Comparison of ENCODE assay signal across 19 cellular contexts in the genomic region with DNA sequence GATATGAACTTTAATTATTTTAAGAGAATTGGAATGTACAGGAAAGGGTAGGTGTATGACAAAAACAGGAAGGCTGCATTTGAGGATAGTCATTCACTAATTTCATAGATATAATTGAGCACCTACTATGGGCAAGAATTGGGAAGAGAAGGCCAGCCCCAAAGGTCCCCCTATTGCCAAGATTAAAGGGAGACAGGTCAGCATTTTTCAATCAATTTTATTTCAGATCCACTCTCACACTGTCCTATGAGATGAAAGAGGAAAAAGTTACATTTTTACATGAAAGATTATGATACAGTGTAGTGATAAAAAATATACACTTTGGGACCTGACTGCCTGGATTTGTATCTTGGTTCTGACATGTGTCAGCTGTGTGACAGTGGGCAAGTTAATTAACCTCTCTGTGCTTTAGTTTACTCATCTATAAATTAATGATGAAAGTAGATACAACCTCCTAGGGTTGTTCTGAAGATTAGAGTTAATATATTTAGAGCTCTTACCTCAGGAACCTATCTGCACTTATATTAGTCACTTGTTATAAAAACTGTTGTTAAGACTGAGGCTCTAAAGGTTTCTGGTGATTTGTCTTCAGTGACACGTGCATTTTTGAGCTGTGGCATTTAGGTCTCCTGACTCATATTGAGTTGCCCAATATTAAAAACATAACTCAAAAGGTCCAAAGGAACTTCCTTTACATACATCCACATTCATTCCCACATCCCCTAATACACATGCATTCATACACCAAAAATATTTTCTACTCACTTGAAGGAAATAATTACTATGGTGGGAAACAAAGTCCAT. TPM values are rescaled to one million over a fixed set of nuclear protein-coding genes. Genes with fewer than 3 reads are reported as not detected.
"Had no signal": no experiment of that assay in that cellular context is flagged by ENCODE, and none has a peak within 500 bp of the region (broad histone marks: within the 10 kb centered on the region; RNA-seq: fewer than 3 reads in every experiment).

No MANE protein-coding gene starts in this region.

- ATAC-seq: left cardiac atrium, lower lobe of right lung had no signal

- H3K4me1 ChIP-seq: ascending aorta, esophagus squamous epithelium, lower lobe of right lung, right atrium auricular region, suprapubic skin had no signal

- H3K4me2 ChIP-seq: smooth muscle cell had no signal

- H3K36me3 ChIP-seq: ascending aorta, cardiac muscle cell, esophagus squamous epithelium, lower lobe of right lung, right atrium auricular region, suprapubic skin had no signal

- H3K27ac ChIP-seq: ascending aorta, cardiac muscle cell, dorsolateral prefrontal cortex, esophagus squamous epithelium, lower lobe of right lung, right atrium auricular region, suprapubic skin had no signal

- H3K9me3 ChIP-seq: ascending aorta, esophagus squamous epithelium, right atrium auricular region, suprapubic skin had no signal

- H3K4me3 ChIP-seq: ascending aorta, cardiac muscle cell, dorsolateral prefrontal cortex, esophagus squamous epithelium, lower lobe of right lung, right atrium auricular region, smooth muscle cell, suprapubic skin had no signal

- DNase-seq: activated CD4-positive, alpha-beta T cell treated with anti-CD3 and anti-CD28 coated beads for 1 hour; activated CD4-positive, alpha-beta T cell treated with anti-CD3 and anti-CD28 coated beads, Interleukin-2, amount 50 U/mL, for 4 hours; activated naive CD4-positive, alpha-beta T cell treated with Interleukin-2 at 50 U/mL for 16 hours; activated T-cell treated with anti-CD3 and anti-CD28 coated beads for 4 hours; dorsolateral prefrontal cortex; esophagus squamous epithelium; foreskin melanocyte; head of caudate nucleus; left cardiac atrium; lower lobe of right lung; nephron progenitor cell; occipital lobe; T-helper 9 cell had no signal

- H3K27me3 ChIP-seq: ascending aorta, cardiac muscle cell, right atrium auricular region had no signal

RNA-seq across cellular contexts. Expression of a gene that starts 45.7 kb away (rescaled TPM):
- total RNA-seq: ascending aorta, cardiac muscle cell, esophagus squamous epithelium, lower lobe of right lung, mesothelial cell of epicardium, smooth muscle cell had no signal
- polyA plus RNA-seq: cardiac muscle cell, smooth muscle cell had no signal

RNA-seq across cellular contexts. Expression of a gene that starts 56.8 kb away (rescaled TPM):
- total RNA-seq: ascending aorta, cardiac muscle cell, esophagus squamous epithelium, left cardiac atrium, lower lobe of right lung, mesothelial cell of epicardium, occipital lobe, right atrium auricular region, smooth muscle cell, suprapubic skin had no signal
- polyA plus RNA-seq: cardiac muscle cell, smooth muscle cell had no signal
